1 cellular context compared by ENCODE assay signal in genomic region chr4:5158391-5158770, GRCh38.
A peak's percentile ranks its signal among the peaks of the same experiment; 100 is the strongest.
TF ChIP-seq lines count a peak whose summit lies in the region.

No MANE protein-coding gene starts in this region.

TF ChIP-seq in HepG2, 621 proteins besides CTCF, POLR2A, EP300 and RAD21 (continued from another document):
- TF ChIP-seq, protein P1, sequence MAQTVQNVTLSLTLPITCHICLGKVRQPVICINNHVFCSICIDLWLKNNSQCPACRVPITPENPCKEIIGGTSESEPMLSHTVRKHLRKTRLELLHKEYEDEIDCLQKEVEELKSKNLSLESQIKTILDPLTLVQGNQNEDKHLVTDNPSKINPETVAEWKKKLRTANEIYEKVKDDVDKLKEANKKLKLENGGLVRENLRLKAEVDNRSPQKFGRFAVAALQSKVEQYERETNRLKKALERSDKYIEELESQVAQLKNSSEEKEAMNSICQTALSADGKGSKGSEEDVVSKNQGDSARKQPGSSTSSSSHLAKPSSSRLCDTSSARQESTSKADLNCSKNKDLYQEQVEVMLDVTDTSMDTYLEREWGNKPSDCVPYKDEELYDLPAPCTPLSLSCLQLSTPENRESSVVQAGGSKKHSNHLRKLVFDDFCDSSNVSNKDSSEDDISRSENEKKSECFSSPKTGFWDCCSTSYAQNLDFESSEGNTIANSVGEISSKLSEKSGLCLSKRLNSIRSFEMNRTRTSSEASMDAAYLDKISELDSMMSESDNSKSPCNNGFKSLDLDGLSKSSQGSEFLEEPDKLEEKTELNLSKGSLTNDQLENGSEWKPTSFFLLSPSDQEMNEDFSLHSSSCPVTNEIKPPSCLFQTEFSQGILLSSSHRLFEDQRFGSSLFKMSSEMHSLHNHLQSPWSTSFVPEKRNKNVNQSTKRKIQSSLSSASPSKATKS (CRISPR knock-in tag; IDR thresholded peaks at IDR 0.05), result no peak
- TF ChIP-seq ZNF281 (CRISPR knock-in tag; IDR thresholded peaks at IDR 0.05; ENCODE audit: borderline replicate concordance) (no peak), LCORL (IDR thresholded peaks at IDR 0.05) (no peak), LCORL (CRISPR knock-in tag; IDR thresholded peaks at IDR 0.05) (no peak), BRF2 (CRISPR knock-in tag; IDR thresholded peaks at IDR 0.05) (no peak), SOX6 (IDR thresholded peaks at IDR 0.05) (no peak), SOX6 (CRISPR knock-in tag; IDR thresholded peaks at IDR 0.05) (0 out of 2 replicates have a peak, but pooled peaks have one; percentile 40), HNF4A (CRISPR knock-in tag; IDR thresholded peaks at IDR 0.05) (peak; percentile 40; the same call in 1 of the 2 replicates), HHEX (CRISPR knock-in tag; IDR thresholded peaks at IDR 0.05) (0 out of 2 replicates have a peak, but pooled peaks have one; percentile 20), GFI1 (CRISPR knock-in tag; IDR thresholded peaks at IDR 0.05; ENCODE audit: borderline replicate concordance) (0 out of 2 replicates have a peak, but pooled peaks have one; percentile 30), GABPB1 (CRISPR knock-in tag; IDR thresholded peaks at IDR 0.05) (no peak), ZNF598 (CRISPR knock-in tag; IDR thresholded peaks at IDR 0.05; ENCODE audit: borderline replicate concordance) (no peak), NRL (CRISPR knock-in tag; IDR thresholded peaks at IDR 0.05; ENCODE audit: borderline replicate concordance) (no peak), HES4 (CRISPR knock-in tag; IDR thresholded peaks at IDR 0.05; ENCODE audit: borderline replicate concordance) (no peak), CEBPB (IDR thresholded peaks at IDR 0.05; ENCODE audit: borderline replicate concordance, low read depth, low read length) (no peak), ZNF496 (CRISPR knock-in tag; IDR thresholded peaks at IDR 0.05; ENCODE audit: insufficient replicate concordance) (no peak), ZNF749 (CRISPR knock-in tag; IDR thresholded peaks at IDR 0.05; ENCODE audit: borderline replicate concordance) (no peak), MBD4 (IDR thresholded peaks at IDR 0.05; ENCODE audit: borderline replicate concordance, low read length) (no peak), ZNF572 (CRISPR knock-in tag; IDR thresholded peaks at IDR 0.05) (no peak), ZNF841 (CRISPR knock-in tag; IDR thresholded peaks at IDR 0.05; ENCODE audit: borderline replicate concordance) (no peak)
- TF ChIP-seq, protein P2, sequence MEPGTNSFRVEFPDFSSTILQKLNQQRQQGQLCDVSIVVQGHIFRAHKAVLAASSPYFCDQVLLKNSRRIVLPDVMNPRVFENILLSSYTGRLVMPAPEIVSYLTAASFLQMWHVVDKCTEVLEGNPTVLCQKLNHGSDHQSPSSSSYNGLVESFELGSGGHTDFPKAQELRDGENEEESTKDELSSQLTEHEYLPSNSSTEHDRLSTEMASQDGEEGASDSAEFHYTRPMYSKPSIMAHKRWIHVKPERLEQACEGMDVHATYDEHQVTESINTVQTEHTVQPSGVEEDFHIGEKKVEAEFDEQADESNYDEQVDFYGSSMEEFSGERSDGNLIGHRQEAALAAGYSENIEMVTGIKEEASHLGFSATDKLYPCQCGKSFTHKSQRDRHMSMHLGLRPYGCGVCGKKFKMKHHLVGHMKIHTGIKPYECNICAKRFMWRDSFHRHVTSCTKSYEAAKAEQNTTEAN (CRISPR knock-in tag; conservative IDR thresholded peaks at IDR 0.05), result no peak
- TF ChIP-seq, protein P3, sequence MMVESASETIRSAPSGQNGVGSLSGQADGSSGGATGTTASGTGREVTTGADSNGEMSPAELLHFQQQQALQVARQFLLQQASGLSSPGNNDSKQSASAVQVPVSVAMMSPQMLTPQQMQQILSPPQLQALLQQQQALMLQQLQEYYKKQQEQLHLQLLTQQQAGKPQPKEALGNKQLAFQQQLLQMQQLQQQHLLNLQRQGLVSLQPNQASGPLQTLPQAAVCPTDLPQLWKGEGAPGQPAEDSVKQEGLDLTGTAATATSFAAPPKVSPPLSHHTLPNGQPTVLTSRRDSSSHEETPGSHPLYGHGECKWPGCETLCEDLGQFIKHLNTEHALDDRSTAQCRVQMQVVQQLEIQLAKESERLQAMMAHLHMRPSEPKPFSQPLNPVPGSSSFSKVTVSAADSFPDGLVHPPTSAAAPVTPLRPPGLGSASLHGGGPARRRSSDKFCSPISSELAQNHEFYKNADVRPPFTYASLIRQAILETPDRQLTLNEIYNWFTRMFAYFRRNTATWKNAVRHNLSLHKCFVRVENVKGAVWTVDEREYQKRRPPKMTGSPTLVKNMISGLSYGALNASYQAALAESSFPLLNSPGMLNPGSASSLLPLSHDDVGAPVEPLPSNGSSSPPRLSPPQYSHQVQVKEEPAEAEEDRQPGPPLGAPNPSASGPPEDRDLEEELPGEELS (CRISPR knock-in tag; IDR thresholded peaks at IDR 0.05), result peak; percentile 36; the same call in 1 of the 2 replicates
